ENCODE assay signal across 8 cellular contexts in genomic region chr18:51621103-51621969, GRCh38.
A peak's percentile ranks its signal among the peaks of the same experiment; 100 is the strongest.
DNase-seq lines count a peak whose midpoint lies in the region; ATAC-seq and TF ChIP-seq lines count a peak whose summit lies in the region.

No MANE protein-coding gene starts in this region.

- intact Hi-C loops in PC-3 (cut with micrococcal nuclease) (no loop called here), lower lobe of right lung (cut with DNase I) (no loop called here)

- no peaks in the 10 kb centered on the region for H3K79me2 ChIP-seq in PC-3 (ENCODE audit: low read length)

- H3K27ac ChIP-seq in PC-3 (ENCODE audit: low read length) (no peak overlapping the region), coronary artery (no peak overlapping the region), lower lobe of right lung (no peak overlapping the region)
- no peak overlapping the region for H3K27ac ChIP-seq in effector memory CD4-positive, alpha-beta T cell (ENCODE audit: insufficient read depth, low read length, poor library complexity, severe bottlenecking)

- peak; percentile 72 for ATAC-seq in GM18511 (IDR thresholded peaks at IDR 0.05; ENCODE audit: unreplicated experiment)
- no peak for ATAC-seq in PC-3
- peak; percentile 29 to 57 for ATAC-seq in lower lobe of right lung
- no peak for ATAC-seq in GM21723 (IDR thresholded peaks at IDR 0.05; ENCODE audit: unreplicated experiment)

- no peaks in the 10 kb centered on the region for H3K9me3 ChIP-seq in PC-3 (ENCODE audit: low read length)
- H3K9me3 ChIP-seq in lower lobe of right lung, result no peaks in the 10 kb centered on the region
- no peaks in the 10 kb centered on the region for H3K9me3 ChIP-seq in effector memory CD4-positive, alpha-beta T cell (ENCODE audit: control insufficient read depth, low read length)

- H3K9me2 ChIP-seq in PC-3 (replicated peaks; ENCODE audit: low read length), result no peaks in the 10 kb centered on the region

- H3F3A ChIP-seq in PC-3 (ENCODE audit: low read length, unreplicated experiment), result no peaks in the 10 kb centered on the region

- TF ChIP-seq CTCF in PC-3 (conservative IDR thresholded peaks at IDR 0.05; ENCODE audit: low read depth, low read length) (peak; percentile 58), coronary artery (IDR thresholded peaks at IDR 0.05) (peak; percentile 40), lower lobe of right lung (IDR thresholded peaks at IDR 0.05) (peak; percentile 65)

- H3K4me2 ChIP-seq in PC-3 (ENCODE audit: low read length), result no peak overlapping the region

- H3K4me1 ChIP-seq in PC-3 (ENCODE audit: insufficient read depth, low read length) (no peaks in the 10 kb centered on the region), lower lobe of right lung (no peaks in the 10 kb centered on the region)
- H3K4me1 ChIP-seq in effector memory CD4-positive, alpha-beta T cell (ENCODE audit: control insufficient read depth, insufficient read depth, low read length, poor library complexity, severe bottlenecking), result no peaks in the 10 kb centered on the region

- no peak overlapping the region for H3K9ac ChIP-seq in PC-3 (ENCODE audit: low read length)

- H3K4me3 ChIP-seq in PC-3 (ENCODE audit: low read length), result no peak overlapping the region
- H3K4me3 ChIP-seq in coronary artery, result no peak overlapping the region
- no peak overlapping the region for H3K4me3 ChIP-seq in lower lobe of right lung
- no peak overlapping the region for H3K4me3 ChIP-seq in effector memory CD4-positive, alpha-beta T cell (ENCODE audit: insufficient read depth, low read depth, low read length, poor library complexity, severe bottlenecking)

- no TSS peak for BruUV-seq in PC-3 (replicated peaks; lab: Mats Ljungman, UMichigan)

- H3K36me3 ChIP-seq in PC-3 (ENCODE audit: low read depth, low read length), result no peaks in the 10 kb centered on the region
- no peaks in the 10 kb centered on the region for H3K36me3 ChIP-seq in lower lobe of right lung
- H3K36me3 ChIP-seq in effector memory CD4-positive, alpha-beta T cell (ENCODE audit: control insufficient read depth, insufficient read depth, low read length), result no peaks in the 10 kb centered on the region

- DNase-seq in CD1c-positive myeloid dendritic cell (ENCODE audit: extremely low spot score) (peak; percentile 16), KG1 (lab: John Stamatoyannopoulos, UW) (peak; percentile 21), PC-3 (peak; percentile 36), coronary artery (ENCODE audit: low spot score) (no peak), lower lobe of right lung (peak; percentile 48)
- DNase-seq in effector memory CD4-positive, alpha-beta T cell, result no peak

- no peak overlapping the region for H2AFZ ChIP-seq in PC-3 (ENCODE audit: low read length)

- CTCF ChIA-PET in PC-3 (lab: Charles Lee), result no interaction called here

- POLR2A ChIA-PET in PC-3 (lab: Charles Lee; ENCODE audit: unreplicated experiment), result no interaction called here

- H4K20me1 ChIP-seq in PC-3 (ENCODE audit: low read length), result no peaks in the 10 kb centered on the region

- no peaks in the 10 kb centered on the region for H3K27me3 ChIP-seq in PC-3 (ENCODE audit: low read length)
- H3K27me3 ChIP-seq in lower lobe of right lung (ENCODE audit: low read depth), result peaks cover 10% of the 10 kb centered on the region
- no peaks in the 10 kb centered on the region for H3K27me3 ChIP-seq in effector memory CD4-positive, alpha-beta T cell (replicated peaks; ENCODE audit: control insufficient read depth, insufficient read depth, low read length, poor library complexity, severe bottlenecking)

Comparison
In these comparisons a context has a peak if more than half of its experiments do, and no peak if none do; other contexts are left out.
1. DNase-seq: peak in CD1c-positive myeloid dendritic cell (single experiment), KG1 (single experiment), PC-3 (single experiment) and lower lobe of right lung (single experiment); none in coronary artery (single experiment) and effector memory CD4-positive, alpha-beta T cell (0 of 3).
2. ATAC-seq: peak in GM18511 (single experiment) and lower lobe of right lung (2 of 2); none in PC-3 (single experiment) and GM21723 (single experiment).
3. Peak in every context shown above with its lines, with median percentiles within 50 percentile points of each other: CTCF ChIP-seq.